Comparison of ENCODE assay signal across 8 cellular contexts in the genomic region with DNA sequence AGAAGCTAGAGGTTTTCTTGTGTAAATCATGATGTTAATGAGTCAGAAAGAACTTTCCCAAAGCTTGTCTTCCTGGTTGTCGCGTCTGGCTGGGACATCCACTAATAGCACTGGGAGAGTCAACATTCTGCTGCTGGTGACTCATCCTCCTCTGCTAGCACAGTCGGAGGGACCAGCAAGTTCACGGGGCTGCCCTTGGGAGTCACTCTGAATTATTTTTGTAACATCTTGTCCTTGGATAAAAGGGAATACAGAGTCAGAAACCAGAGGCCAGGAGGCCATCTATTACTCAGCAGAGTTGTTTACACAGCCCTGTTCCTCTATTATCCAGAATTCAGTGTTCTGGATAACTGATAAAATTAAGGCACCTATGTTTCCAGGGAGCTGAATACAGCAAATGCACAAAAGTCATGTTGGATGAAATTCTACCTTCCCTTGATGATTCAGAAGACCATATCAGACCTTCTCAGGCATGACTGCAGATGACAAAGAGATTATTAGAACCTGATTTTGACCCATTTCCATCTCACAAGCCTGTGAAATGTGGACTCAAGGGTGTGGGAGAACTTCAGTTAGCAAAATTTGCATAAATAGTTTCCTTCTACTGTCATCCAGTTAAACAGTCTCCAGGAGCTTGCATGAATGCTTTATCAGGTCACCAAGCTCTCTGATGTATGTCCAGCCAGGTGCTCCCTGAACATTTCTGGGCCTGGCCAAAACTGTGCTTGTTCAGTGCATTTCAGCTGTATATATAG.
DNase-seq lines count a peak whose midpoint lies in the region; ATAC-seq and TF ChIP-seq lines count a peak whose summit lies in the region.

No MANE protein-coding gene starts in this region.

- no peaks in the 10 kb centered on the region for H3K27me3 ChIP-seq in MM.1S (replicated peaks; ENCODE audit: insufficient read depth, low read length)

- peaks cover 35% of the 10 kb centered on the region for H3F3A ChIP-seq in MM.1S (ENCODE audit: insufficient read depth, low read length)

- H4K20me1 ChIP-seq in MM.1S (ENCODE audit: insufficient read depth, low read length): peaks cover 10% of the 10 kb centered on the region; the same call in 1 of the 2 replicates

- no peak for TF ChIP-seq CTCF in HFF-Myc (IDR thresholded peaks at IDR 0.05; ENCODE audit: low read depth, low read length, missing control alignments)
- TF ChIP-seq CTCF in MM.1S (IDR thresholded peaks at IDR 0.05; ENCODE audit: low read length): no peak
- no peak for TF ChIP-seq CTCF in omental fat pad (IDR thresholded peaks at IDR 0.05)

- ATAC-seq in omental fat pad (ENCODE audit: low FRiP score): peak; percentile 95

- H3K4me2 ChIP-seq in MM.1S (ENCODE audit: low read depth, low read length): peak overlapping the region; percentile 32; the same call in 1 of the 2 replicates

- H3K4me3 ChIP-seq in HFF-Myc (replicated peaks; ENCODE audit: low read depth, low read length) (no peak overlapping the region), MM.1S (ENCODE audit: low read length) (no peak overlapping the region)

- no peaks in the 10 kb centered on the region for H3K36me3 ChIP-seq in MM.1S (replicated peaks; ENCODE audit: insufficient read depth, low read length)

- DNase-seq in activated naive CD4-positive, alpha-beta T cell treated with Interleukin-2 at 50 U/mL for 16 hours: peak; percentile 41
- no peak for DNase-seq in activated naive CD4-positive, alpha-beta T cell (lab: John Stamatoyannopoulos, UW)
- DNase-seq in HFF-Myc (ENCODE audit: extremely low read depth, low read depth) (peak; percentile 72), MM.1S (peak; percentile 65), fibroblast of the conjunctiva (ENCODE audit: low read depth) (peak; percentile 62), omental fat pad (ENCODE audit: low spot score) (peak; percentile 66), NCI-H1092 (lab: John Stamatoyannopoulos, UW) (no peak)
- DNase-seq in activated CD4-positive, alpha-beta T cell treated with anti-CD3 and anti-CD28 coated beads, Interleukin-2, amount 50 U/mL, for 4 hours: peak; percentile 20 to 27

- H3K9ac ChIP-seq in MM.1S (ENCODE audit: low read length): no peak overlapping the region

- H3K79me2 ChIP-seq in MM.1S (ENCODE audit: low read length): peaks cover 82% of the 10 kb centered on the region

- H3K27ac ChIP-seq in MM.1S (ENCODE audit: low read length): peak overlapping the region; percentile 50; the same call in 1 of the 2 replicates

- H3K4me1 ChIP-seq in MM.1S (ENCODE audit: low read length): peaks cover 64% of the 10 kb centered on the region

- H2AFZ ChIP-seq in MM.1S (ENCODE audit: low read length): no peak overlapping the region

- no peaks in the 10 kb centered on the region for H3K9me2 ChIP-seq in MM.1S (replicated peaks; ENCODE audit: insufficient read depth, low read length)

- H3K9me3 ChIP-seq in MM.1S (replicated peaks; ENCODE audit: insufficient read depth, low read length): no peaks in the 10 kb centered on the region

Comparison
In these comparisons a context has a peak if more than half of its experiments do, and no peak if none do; other contexts are left out.
1. DNase-seq: peak in activated naive CD4-positive, alpha-beta T cell treated with Interleukin-2 at 50 U/mL for 16 hours (single experiment), HFF-Myc (single experiment), MM.1S (single experiment), activated CD4-positive, alpha-beta T cell treated with anti-CD3 and anti-CD28 coated beads, Interleukin-2, amount 50 U/mL, for 4 hours (2 of 2), fibroblast of the conjunctiva (single experiment) and omental fat pad (single experiment); none in activated naive CD4-positive, alpha-beta T cell (0 of 4) and NCI-H1092 (single experiment).